In the genomic region with DNA sequence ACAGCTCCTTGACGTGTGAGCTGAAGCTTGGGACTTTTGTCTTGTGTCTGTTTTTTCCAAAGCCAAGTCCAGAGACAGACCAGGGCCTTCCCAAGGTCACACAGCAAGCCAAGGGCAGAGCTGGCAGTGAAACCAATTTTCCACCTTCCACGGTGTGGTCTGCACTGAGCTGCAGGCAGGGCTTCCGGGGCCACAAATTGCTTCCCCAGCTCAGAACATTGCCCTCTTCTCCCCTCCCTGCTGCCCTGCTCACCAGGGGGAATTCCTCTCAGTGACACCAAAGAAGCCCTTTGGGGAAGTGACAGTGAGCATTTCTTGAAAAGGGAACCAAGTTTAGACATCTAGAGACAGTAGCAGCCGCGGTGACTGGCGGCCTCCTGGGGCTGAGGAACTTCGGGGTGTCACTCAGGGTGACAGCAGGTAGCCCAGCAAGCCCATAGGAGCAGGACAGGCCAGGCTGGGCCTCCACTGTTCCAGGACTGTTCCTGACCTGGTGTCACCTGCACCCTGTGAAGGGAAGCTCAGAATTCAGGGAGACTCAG, we compare ENCODE assay signal across 9 cellular contexts. TPM values are rescaled to one million over a fixed set of nuclear protein-coding genes. Genes with fewer than 3 reads are reported as not detected.
A peak's percentile ranks its signal among the peaks of the same experiment; 100 is the strongest.
DNase-seq lines count a peak whose midpoint lies in the region; ATAC-seq, FAIRE-seq and TF ChIP-seq lines count a peak whose summit lies in the region.
"Had no signal": no experiment of that assay in that cellular context is flagged by ENCODE, and none has a peak within 500 bp of the region (broad histone marks: within the 10 kb centered on the region; RNA-seq: fewer than 3 reads in every experiment).

No MANE protein-coding gene starts in this region.

- H3K9me3 Mint-ChIP-seq in activated T-cell treated with anti-CD3 and anti-CD28 coated beads, Interleukin-2, amount 50 U/mL, for 24 hours, result no peaks in the 10 kb centered on the region

- H3K27ac ChIP-seq in left lung, result peak overlapping the region in 1 of 2 donors; percentile 92

- FAIRE-seq in frontal cortex (lab: Jason Lieb, UNC), result no peak

- peak; percentile 36 for DNase-seq in NK-92 (lab: John Stamatoyannopoulos, UW; ENCODE audit: unreplicated experiment)
- peak; percentile 76 for DNase-seq in activated T-cell treated with anti-CD3 and anti-CD28 coated beads, Interleukin-2, amount 50 U/mL, for 24 hours
- DNase-seq in left lung, result peak; percentile 78 to 93
- peak; percentile 29 to 44 for DNase-seq in stimulated activated CD8-positive, alpha-beta memory T cell treated with anti-CD3 and anti-CD28 coated beads, Interleukin-7, amount 100 ng/mL, for 1 hour (ENCODE audit: low read depth in 2 of 2)
- no peak for DNase-seq in NCI-H524 treated with DMSO at 0.1 percent for 48 hours (lab: John Stamatoyannopoulos, UW)
- no peak for DNase-seq in frontal cortex (ENCODE audit: low spot score in 2 of 2)

- peak overlapping the region; percentile 58 for H3K4me3 Mint-ChIP-seq in activated T-cell treated with anti-CD3 and anti-CD28 coated beads, Interleukin-2, amount 50 U/mL, for 24 hours

- intact Hi-C loops in left lung (cut with DNase I), result no loop called here

- H3K36me3 ChIP-seq in left lung, result no peaks in the 10 kb centered on the region

- no peaks in the 10 kb centered on the region for H3K27me3 Mint-ChIP-seq in activated T-cell treated with anti-CD3 and anti-CD28 coated beads, Interleukin-2, amount 50 U/mL, for 24 hours

- peak; percentile 71 for TF ChIP-seq POLR2A in GM15510 (IDR thresholded peaks at IDR 0.05; ENCODE audit: borderline replicate concordance, extremely low read depth, insufficient read length)

- H3K27ac Mint-ChIP-seq in activated T-cell treated with anti-CD3 and anti-CD28 coated beads, Interleukin-2, amount 50 U/mL, for 24 hours, result peak overlapping the region; percentile 96

- no peaks in the 10 kb centered on the region for H3K9me3 ChIP-seq in left lung

- peaks cover 6 to 53% of the 10 kb centered on the region in 2 donors for H3K4me1 ChIP-seq in left lung

- peak; percentile 60 for ATAC-seq in HG02642 (IDR thresholded peaks at IDR 0.05; ENCODE audit: poor library complexity, unreplicated experiment)
- peak; percentile 51 for ATAC-seq in left lung

- no peaks in the 10 kb centered on the region for H3K36me3 Mint-ChIP-seq in activated T-cell treated with anti-CD3 and anti-CD28 coated beads, Interleukin-2, amount 50 U/mL, for 24 hours (ENCODE audit: low read depth)

- no peak for TF ChIP-seq CTCF in left lung (IDR thresholded peaks at IDR 0.05)

- no peak overlapping the region for H3K4me3 ChIP-seq in left lung

- no peaks in the 10 kb centered on the region for H3K27me3 ChIP-seq in left lung

- H3K4me1 Mint-ChIP-seq in activated T-cell treated with anti-CD3 and anti-CD28 coated beads, Interleukin-2, amount 50 U/mL, for 24 hours (ENCODE audit: low read depth), result peaks cover 48% of the 10 kb centered on the region

RNA-seq across cellular contexts. Expression of gene FXYD2, which starts 9.2 kb away (rescaled TPM):
- total RNA-seq in left lung, result 1 to 10 TPM; 1.2 to 4.4 TPM
- total RNA-seq in frontal cortex, result 0.82 TPM
- total RNA-seq: M059J had no signal

RNA-seq across cellular contexts. Expression of gene DSCAML1, which starts 18.3 kb away (rescaled TPM):
- total RNA-seq in left lung (under 1 TPM; 0.35 to 0.39 TPM), frontal cortex (6.1 TPM)
- total RNA-seq: M059J had no signal

Comparison
In these comparisons a context has a peak if more than half of its experiments do, and no peak if none do; other contexts are left out.
1. DNase-seq: peak in NK-92 (single experiment), activated T-cell treated with anti-CD3 and anti-CD28 coated beads, Interleukin-2, amount 50 U/mL, for 24 hours (single experiment), left lung (2 of 2) and stimulated activated CD8-positive, alpha-beta memory T cell treated with anti-CD3 and anti-CD28 coated beads, Interleukin-7, amount 100 ng/mL, for 1 hour (2 of 2); none in NCI-H524 treated with DMSO at 0.1 percent for 48 hours (single experiment) and frontal cortex (0 of 2).